Comparison of ENCODE assay signal across 16 cellular contexts in the genomic region with DNA sequence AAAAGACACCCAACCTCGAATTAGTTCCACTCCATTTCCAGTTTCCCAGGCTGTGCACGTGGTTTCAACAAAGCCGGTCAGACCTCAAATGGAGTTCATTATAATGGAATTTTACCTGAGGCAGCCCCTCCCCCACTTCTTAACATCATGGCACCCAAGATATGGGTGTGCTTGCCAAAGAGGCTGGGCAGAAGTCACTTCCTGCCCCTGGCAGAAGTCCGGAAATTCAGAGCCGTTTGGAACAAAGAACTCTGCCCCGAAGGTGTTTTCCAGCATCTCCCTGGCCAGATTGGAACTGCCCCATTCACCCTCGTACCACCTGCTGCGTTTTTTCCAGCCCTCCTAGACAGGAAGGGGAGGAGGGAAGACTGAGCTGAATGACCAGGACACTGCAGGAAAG. TPM values are rescaled to one million over a fixed set of nuclear protein-coding genes. Genes with fewer than 3 reads are reported as not detected.
DNase-seq lines count a peak whose midpoint lies in the region; ATAC-seq and TF ChIP-seq lines count a peak whose summit lies in the region.
"Had no signal": no experiment of that assay in that cellular context is flagged by ENCODE, and none has a peak within 500 bp of the region (broad histone marks: within the 10 kb centered on the region; RNA-seq: fewer than 3 reads in every experiment).

No MANE protein-coding gene starts in this region.

- no peak overlapping the region for H3K4me3 Mint-ChIP-seq in activated CD4-positive, alpha-beta T cell treated with anti-CD3 and anti-CD28 coated beads, Interleukin-2, amount 10 ng/mL, durations not matched to agents 7 days and 5 days
- no peak overlapping the region for H3K4me3 Mint-ChIP-seq in endodermal cell
- no peak overlapping the region for H3K4me3 Mint-ChIP-seq in stimulated activated naive B cell treated with anti-CD40 and anti-IgM and Interleukin-4, amounts not matched to agents 10 μg/mL and 1 μg/mL and 100 μg/mL, for 72 hours

- H3K36me3 ChIP-seq in PC-3 (ENCODE audit: low read depth, low read length) (peaks cover 11% of the 10 kb centered on the region; the same call in 1 of the 2 replicates), endodermal cell (ENCODE audit: control insufficient read depth, insufficient read depth, low read length) (no peaks in the 10 kb centered on the region)

- H3K9ac ChIP-seq in PC-3 (ENCODE audit: low read length): peak overlapping the region; percentile 14; the same call in 1 of the 2 replicates
- no peak overlapping the region for H3K9ac ChIP-seq in endodermal cell (ENCODE audit: extremely low read depth, low read length, poor library complexity, severe bottlenecking)

- no peaks in the 10 kb centered on the region for H3K9me2 ChIP-seq in PC-3 (replicated peaks; ENCODE audit: low read length)

- H2AFZ ChIP-seq in PC-3 (ENCODE audit: low read length): peak overlapping the region; percentile 16; the same call in 1 of the 2 replicates
- H2AFZ ChIP-seq: hepatocyte had no signal

- CTCF ChIA-PET in activated CD4-positive, alpha-beta T cell treated with anti-CD3 and anti-CD28 coated beads, Interleukin-2, amount 10 ng/mL, durations not matched to agents 7 days and 5 days (lab: Charles Lee): interaction anchor here (0.8 to 20.0 kb wide), 3 partner anchors 3 to 21 kb away, joined by 3 to 170 read pairs (median 170); a partner anchor contains a TSS
- CTCF ChIA-PET in PC-3 (lab: Charles Lee): interaction anchor here (0.9 kb wide), 1 partner anchor 8 kb away, joined by 4 read pairs; a partner anchor contains a TSS

- H3K9me3 ChIP-seq in PC-3 (ENCODE audit: low read length): no peaks in the 10 kb centered on the region
- H3K9me3 ChIP-seq in endodermal cell (ENCODE audit: control insufficient read depth, low read length): no peaks in the 10 kb centered on the region
- H3K9me3 ChIP-seq: psoas muscle had no signal

- H3K27ac Mint-ChIP-seq in activated CD4-positive, alpha-beta T cell treated with anti-CD3 and anti-CD28 coated beads, Interleukin-2, amount 10 ng/mL, durations not matched to agents 7 days and 5 days: peak overlapping the region; percentile 33
- H3K27ac Mint-ChIP-seq in endodermal cell: no peak overlapping the region
- H3K27ac Mint-ChIP-seq in stimulated activated naive B cell treated with anti-CD40 and anti-IgM and Interleukin-4, amounts not matched to agents 10 μg/mL and 1 μg/mL and 100 μg/mL, for 72 hours: peak overlapping the region; percentile 42

- 68 to 74% methylated on average over 7 to 8 of the region's 8 CpGs for WGBS in endodermal cell (ENCODE audit: insufficient coverage in 1 of 2, insufficient read length in 1 of 2), 2 experiments

- no peaks in the 10 kb centered on the region for H3K27me3 Mint-ChIP-seq in activated CD4-positive, alpha-beta T cell treated with anti-CD3 and anti-CD28 coated beads, Interleukin-2, amount 10 ng/mL, durations not matched to agents 7 days and 5 days
- peaks cover 81% of the 10 kb centered on the region for H3K27me3 Mint-ChIP-seq in endodermal cell (ENCODE audit: insufficient read depth)
- H3K27me3 Mint-ChIP-seq in stimulated activated naive B cell treated with anti-CD40 and anti-IgM and Interleukin-4, amounts not matched to agents 10 μg/mL and 1 μg/mL and 100 μg/mL, for 72 hours: peaks cover 16 to 24% of the 10 kb centered on the region in 2 donors

- no peak for DNase-seq in activated CD4-positive, alpha-beta T cell treated with anti-CD3 and anti-CD28 coated beads, Interleukin-2, amount 10 ng/mL, durations not matched to agents 7 days and 5 days
- DNase-seq in activated CD4-positive, alpha-beta T cell treated with anti-CD3 and anti-CD28 coated beads for 48 hours: no peak
- DNase-seq in PC-3: peak; percentile 96
- peak; percentile 43 for DNase-seq in endodermal cell
- DNase-seq in stimulated activated naive B cell treated with anti-CD40 and anti-IgM and Interleukin-4, amounts not matched to agents 10 μg/mL and 1 μg/mL and 100 μg/mL, for 72 hours: no peak
- no peak for DNase-seq in foreskin fibroblast
- DNase-seq in Right ventricle myocardium inferior (ENCODE audit: missing footprints): no peak
- DNase-seq: activated CD4-positive, CD25-positive, alpha-beta regulatory T cell treated with anti-CD3 and anti-CD28 coated beads, Interleukin-2, amount 50 U/mL, for 72 hours; activated effector memory CD4-positive, alpha-beta T cell treated with Interleukin-2 at 50 U/mL for 16 hours; NCI-H510A; psoas muscle; stimulated activated CD4-positive, alpha-beta T cell treated with anti-CD3 and anti-CD28 coated beads, Interleukin-1b, Interleukin-23, amount 100 ng/mL, for 48 hours had no signal

- ATAC-seq in PC-3 (peak; percentile 76), HG03280 (IDR thresholded peaks at IDR 0.05; ENCODE audit: unreplicated experiment) (no peak), Right ventricle myocardium inferior (no peak)
- ATAC-seq in stimulated activated naive B cell treated with anti-CD40 and anti-IgM and Interleukin-4, amounts not matched to agents 10 μg/mL and 1 μg/mL and 100 μg/mL, for 72 hours (replicated peaks): no peak
- ATAC-seq: psoas muscle, SK-N-SH treated with all-trans-retinoic acid at 6 μM for 48 hours had no signal

- H3K4me1 ChIP-seq in PC-3 (ENCODE audit: insufficient read depth, low read length) (peaks cover 39% of the 10 kb centered on the region), endodermal cell (ENCODE audit: control insufficient read depth, insufficient read depth, low read length) (no peaks in the 10 kb centered on the region)
- H3K4me1 ChIP-seq: psoas muscle had no signal

- H3K4me3 ChIP-seq in PC-3 (ENCODE audit: low read length) (peak overlapping the region; percentile 2; the same call in 1 of the 2 replicates), endodermal cell (ENCODE audit: low read length) (no peak overlapping the region), foreskin fibroblast (ENCODE audit: low read depth in 1 of 2, low read length in 2 of 2) (no peak overlapping the region)
- H3K4me3 ChIP-seq: hepatocyte, lung, psoas muscle had no signal

- BruUV-seq in PC-3 (replicated peaks; lab: Mats Ljungman, UMichigan): no TSS peak

- H3K36me3 Mint-ChIP-seq in activated CD4-positive, alpha-beta T cell treated with anti-CD3 and anti-CD28 coated beads, Interleukin-2, amount 10 ng/mL, durations not matched to agents 7 days and 5 days (ENCODE audit: low read depth): peaks cover 29% of the 10 kb centered on the region
- no peaks in the 10 kb centered on the region for H3K36me3 Mint-ChIP-seq in endodermal cell (ENCODE audit: low read depth)
- H3K36me3 Mint-ChIP-seq in stimulated activated naive B cell treated with anti-CD40 and anti-IgM and Interleukin-4, amounts not matched to agents 10 μg/mL and 1 μg/mL and 100 μg/mL, for 72 hours: peaks cover 45 to 78% of the 10 kb centered on the region in 2 donors

- intact Hi-C loops in PC-3 (cut with micrococcal nuclease) (no loop called here), Right ventricle myocardium inferior (cut with DNase I) (no loop called here)

- H3K4me2 ChIP-seq in PC-3 (ENCODE audit: low read length): peak overlapping the region; percentile 34
- H3K4me2 ChIP-seq: hepatocyte had no signal

- peaks cover 3% of the 10 kb centered on the region; the same call in 1 of the 2 replicates for H4K20me1 ChIP-seq in PC-3 (ENCODE audit: low read length)

- TF ChIP-seq CTCF in PC-3 (conservative IDR thresholded peaks at IDR 0.05; ENCODE audit: low read depth, low read length) (no peak), endodermal cell (conservative IDR thresholded peaks at IDR 0.05) (no peak), foreskin fibroblast (IDR thresholded peaks at IDR 0.05; ENCODE audit: low read depth, low read length) (no peak)

- H3K27me3 ChIP-seq in PC-3 (ENCODE audit: low read length): no peaks in the 10 kb centered on the region
- peaks cover 53% of the 10 kb centered on the region for H3K27me3 ChIP-seq in endodermal cell (ENCODE audit: control insufficient read depth, insufficient read depth, low read length, poor library complexity, severe bottlenecking)
- H3K27me3 ChIP-seq: hepatocyte had no signal

- no peaks in the 10 kb centered on the region for H3F3A ChIP-seq in PC-3 (ENCODE audit: low read length, unreplicated experiment)

- H3K27ac ChIP-seq in PC-3 (ENCODE audit: low read length): peak overlapping the region; percentile 60
- H3K27ac ChIP-seq in endodermal cell (ENCODE audit: low read depth, low read length): no peak overlapping the region
- H3K27ac ChIP-seq: hepatocyte, psoas muscle had no signal

- H3K79me2 ChIP-seq in PC-3 (ENCODE audit: low read length): peaks cover 77% of the 10 kb centered on the region
- H3K79me2 ChIP-seq: hepatocyte had no signal

- POLR2A ChIA-PET in activated CD4-positive, alpha-beta T cell treated with anti-CD3 and anti-CD28 coated beads, Interleukin-2, amount 10 ng/mL, durations not matched to agents 7 days and 5 days (lab: Charles Lee): no interaction called here
- POLR2A ChIA-PET in PC-3 (lab: Charles Lee; ENCODE audit: unreplicated experiment): interaction anchor here (0.6 kb wide), 1 partner anchor 725 kb away, joined by 7 read pairs; no protein-coding TSS in a partner anchor

- peaks cover 84% of the 10 kb centered on the region for H3K4me1 Mint-ChIP-seq in activated CD4-positive, alpha-beta T cell treated with anti-CD3 and anti-CD28 coated beads, Interleukin-2, amount 10 ng/mL, durations not matched to agents 7 days and 5 days
- H3K4me1 Mint-ChIP-seq in endodermal cell: no peaks in the 10 kb centered on the region
- H3K4me1 Mint-ChIP-seq in stimulated activated naive B cell treated with anti-CD40 and anti-IgM and Interleukin-4, amounts not matched to agents 10 μg/mL and 1 μg/mL and 100 μg/mL, for 72 hours: peaks cover 55 to 69% of the 10 kb centered on the region in 2 donors

- no peaks in the 10 kb centered on the region for H3K9me3 Mint-ChIP-seq in activated CD4-positive, alpha-beta T cell treated with anti-CD3 and anti-CD28 coated beads, Interleukin-2, amount 10 ng/mL, durations not matched to agents 7 days and 5 days
- H3K9me3 Mint-ChIP-seq in endodermal cell: no peaks in the 10 kb centered on the region
- H3K9me3 Mint-ChIP-seq in stimulated activated naive B cell treated with anti-CD40 and anti-IgM and Interleukin-4, amounts not matched to agents 10 μg/mL and 1 μg/mL and 100 μg/mL, for 72 hours: no peaks in the 10 kb centered on the region

RNA-seq across cellular contexts. Expression of a gene that starts 8.2 kb away (rescaled TPM):
- 10 to 100 TPM; 16.4 to 17.3 TPM for total RNA-seq in activated CD4-positive, alpha-beta T cell treated with anti-CD3 and anti-CD28 coated beads, Interleukin-2, amount 10 ng/mL, durations not matched to agents 7 days and 5 days
- 19.6 and 19.9 TPM in 2 replicates for total RNA-seq in PC-3 (2014; rRNA removed)
- total RNA-seq in endodermal cell: under 1 TPM in 1 of 2 donors, not detected in 1; 0.04 TPM
- not detected for polyA plus RNA-seq in endodermal cell (2013, experiment 1 of 2)
- not detected for polyA plus RNA-seq in endodermal cell (2013, experiment 2 of 2)
- total RNA-seq in Right ventricle myocardium inferior: 0.35 TPM

Comparison
In these comparisons a context has a peak if more than half of its experiments do, and no peak if none do; other contexts are left out.
1. DNase-seq: peak in PC-3 (single experiment) and endodermal cell (single experiment); none in activated CD4-positive, alpha-beta T cell treated with anti-CD3 and anti-CD28 coated beads, Interleukin-2, amount 10 ng/mL, durations not matched to agents 7 days and 5 days (single experiment), activated CD4-positive, alpha-beta T cell treated with anti-CD3 and anti-CD28 coated beads for 48 hours (single experiment), stimulated activated naive B cell treated with anti-CD40 and anti-IgM and Interleukin-4, amounts not matched to agents 10 μg/mL and 1 μg/mL and 100 μg/mL, for 72 hours (single experiment), foreskin fibroblast (0 of 2) and Right ventricle myocardium inferior (single experiment).
2. RNA of a gene that starts 8.2 kb away (total RNA-seq): 19.6 to 19.9 TPM in PC-3 and 16.4 to 17.3 TPM in activated CD4-positive, alpha-beta T cell treated with anti-CD3 and anti-CD28 coated beads, Interleukin-2, amount 10 ng/mL, durations not matched to agents 7 days and 5 days; 0.35 TPM in Right ventricle myocardium inferior (single experiment) and 0.04 TPM in endodermal cell; every median in the first group is over 10 times any median in the second.